In genomic region chr2:109020217-109020637, GRCh38 we compare ENCODE assay signal across 13 cellular contexts. TPM values are rescaled to one million over a fixed set of nuclear protein-coding genes. Genes with fewer than 3 reads are reported as not detected.
DNase-seq lines count a peak whose midpoint lies in the region; ATAC-seq, FAIRE-seq and TF ChIP-seq lines count a peak whose summit lies in the region.
"Had no signal": no experiment of that assay in that cellular context is flagged by ENCODE, and none has a peak within 500 bp of the region (broad histone marks: within the 10 kb centered on the region; RNA-seq: fewer than 3 reads in every experiment).

No MANE protein-coding gene starts in this region.

- H3K4me3 ChIP-seq in AG09309 (ENCODE audit: control insufficient read depth, low read depth, low read length), result no peak overlapping the region
- no peak overlapping the region for H3K4me3 ChIP-seq in transverse colon
- no peak overlapping the region for H3K4me3 ChIP-seq in small intestine (ENCODE audit: low read depth in 1 of 2, low read length in 2 of 2)

- H3K27ac ChIP-seq in transverse colon (no peak overlapping the region), small intestine (ENCODE audit: low read depth in 1 of 2, low read length in 1 of 2) (no peak overlapping the region)
- H3K27ac ChIP-seq: VCaP had no signal

- POLR2A ChIA-PET in WTC11 (lab: Charles Lee), result no interaction called here

- H3K4me3 Mint-ChIP-seq in WTC11, result no peak overlapping the region

- TF ChIP-seq CTCF in AG09309 (IDR thresholded peaks at IDR 0.05; ENCODE audit: control insufficient read depth, insufficient read depth, low read depth, low read length, missing control alignments) (no peak), WTC11 (IDR thresholded peaks at IDR 0.05) (no peak), transverse colon (IDR thresholded peaks at IDR 0.05) (no peak)

- WGBS in transverse colon (ENCODE audit: low coverage in 1 of 2), 2 donors, result 40 to 44% methylated on average over 2 to 7 of the region's 7 CpGs
- 42 to 51% (median 50%) methylated on average over 7 of the region's 7 CpGs for WGBS in small intestine, 3 donors

- no peak for TF ChIP-seq EP300 in transverse colon (IDR thresholded peaks at IDR 0.05; ENCODE audit: low read depth)

- H3K27me3 ChIP-seq in transverse colon, result no peaks in the 10 kb centered on the region
- no peaks in the 10 kb centered on the region for H3K27me3 ChIP-seq in small intestine (ENCODE audit: control insufficient read depth in 2 of 2, insufficient read depth in 2 of 2, low read length in 2 of 2)

- FAIRE-seq in small intestine (lab: Jason Lieb, UNC), result no peak
- FAIRE-seq: GM18507 had no signal

- in situ Hi-C loops in transverse colon (cut with MboI; ENCODE audit: low pct_ligation_motif_present in 1 of 4, low pct_unique_long_range_greater_than_20kb in 1 of 4, low sequenced_read_pairs in 3 of 4), result no loop called here

- CTCF ChIA-PET in WTC11 (lab: Charles Lee), result interaction anchor here (1.3 to 1.6 kb wide), 2 partner anchors 18 to 76 kb away, joined by 4 to 7 read pairs; no protein-coding TSS in a partner anchor

- no peaks in the 10 kb centered on the region for H3K36me3 Mint-ChIP-seq in WTC11

- no peak overlapping the region for H3K27ac Mint-ChIP-seq in WTC11

- DNase-seq in AG09309 (ENCODE audit: low read depth) (peak; percentile 35), ELF-1 (ENCODE audit: low read depth, low spot score) (peak; percentile 51), WTC11 (ENCODE audit: low spot score) (no peak), iris pigment epithelial cell (ENCODE audit: low read depth) (peak; percentile 61), transverse colon (no peak), small intestine (no peak)
- no peak for DNase-seq in activated CD8-positive, alpha-beta memory T cell treated with anti-CD3 and anti-CD28 coated beads, Interleukin-2, amount 50 U/mL, for 48 hours
- no peak for DNase-seq in activated T-cell treated with anti-CD3 and anti-CD28 coated beads, Interleukin-2, amount 50 U/mL, for 1 hour
- DNase-seq: effector CD8-positive, alpha-beta T cell; NCI-H2107 had no signal

- peaks cover 17% of the 10 kb centered on the region for H3K4me1 Mint-ChIP-seq in WTC11

- H3K36me3 ChIP-seq in transverse colon (no peaks in the 10 kb centered on the region), small intestine (ENCODE audit: control insufficient read depth in 2 of 2, insufficient read depth in 2 of 2, low read length in 2 of 2) (no peaks in the 10 kb centered on the region)

- TF ChIP-seq POLR2A in transverse colon (IDR thresholded peaks at IDR 0.05), result no peak

- H3K9me3 ChIP-seq in transverse colon, result no peaks in the 10 kb centered on the region
- no peaks in the 10 kb centered on the region for H3K9me3 ChIP-seq in small intestine (ENCODE audit: control insufficient read depth, low read depth)

- no peaks in the 10 kb centered on the region; the same call in 1 of the 2 replicates for H3K27me3 Mint-ChIP-seq in WTC11 (ENCODE audit: low read depth)

- ATAC-seq in WTC11, result peak; percentile 44

- intact Hi-C loops in transverse colon (cut with DNase I; ENCODE audit: low total_unique reads), result no loop called here

- H3K4me1 ChIP-seq in transverse colon (no peaks in the 10 kb centered on the region), small intestine (ENCODE audit: control insufficient read depth in 2 of 2, insufficient read depth in 1 of 2, low read depth in 1 of 2, low read length in 1 of 2) (peaks cover 0 to 4% of the 10 kb centered on the region in 2 donors)

- no peaks in the 10 kb centered on the region for H3K9me3 Mint-ChIP-seq in WTC11

TF ChIP-seq in WTC11, 78 proteins besides CTCF, POLR2A, EP300 and RAD21 (continues in another document):
- TF ChIP-seq ZSCAN18 (CRISPR knock-in tag; IDR thresholded peaks at IDR 0.05) (no peak), FOXJ3 (CRISPR knock-in tag; IDR thresholded peaks at IDR 0.05; ENCODE audit: borderline replicate concordance) (no peak), ZNF416 (CRISPR knock-in tag; IDR thresholded peaks at IDR 0.05) (no peak), GTF2I (CRISPR knock-in tag; conservative IDR thresholded peaks at IDR 0.05) (no peak), ATF2 (CRISPR knock-in tag; IDR thresholded peaks at IDR 0.05; ENCODE audit: borderline replicate concordance, low read depth) (no peak), SOX15 (CRISPR knock-in tag; IDR thresholded peaks at IDR 0.05) (no peak), TCF7 (CRISPR knock-in tag; IDR thresholded peaks at IDR 0.05; ENCODE audit: low read depth) (no peak), PRRX2 (CRISPR knock-in tag; IDR thresholded peaks at IDR 0.05) (no peak), MXD4 (CRISPR knock-in tag; IDR thresholded peaks at IDR 0.05; ENCODE audit: borderline replicate concordance) (no peak), STAT6 (CRISPR knock-in tag; conservative IDR thresholded peaks at IDR 0.05; ENCODE audit: low read depth) (no peak), AR (CRISPR knock-in tag; IDR thresholded peaks at IDR 0.05) (no peak)

RNA-seq across cellular contexts. Expression of gene EDAR, which starts 31.2 kb away (rescaled TPM):
- total RNA-seq in WTC11 (2021) (0.05 TPM in 1 of 3 replicates, not detected in the others), transverse colon (under 1 TPM in 2 of 4 donors, not detected in 2; 0.14 to 0.64 TPM)
- under 1 TPM in 1 of 3 donors, not detected in 2; 0.09 TPM for polyA plus RNA-seq in small intestine
- polyA plus RNA-seq: neural cell had no signal

Comparison
In these comparisons a context has a peak if more than half of its experiments do, and no peak if none do; other contexts are left out.
1. DNase-seq: peak in AG09309 (single experiment), ELF-1 (single experiment) and iris pigment epithelial cell (single experiment); none in WTC11 (single experiment), activated CD8-positive, alpha-beta memory T cell treated with anti-CD3 and anti-CD28 coated beads, Interleukin-2, amount 50 U/mL, for 48 hours (single experiment), transverse colon (single experiment), activated T-cell treated with anti-CD3 and anti-CD28 coated beads, Interleukin-2, amount 50 U/mL, for 1 hour (single experiment) and small intestine (single experiment).